1 cellular context compared by ENCODE assay signal in the genomic region with DNA sequence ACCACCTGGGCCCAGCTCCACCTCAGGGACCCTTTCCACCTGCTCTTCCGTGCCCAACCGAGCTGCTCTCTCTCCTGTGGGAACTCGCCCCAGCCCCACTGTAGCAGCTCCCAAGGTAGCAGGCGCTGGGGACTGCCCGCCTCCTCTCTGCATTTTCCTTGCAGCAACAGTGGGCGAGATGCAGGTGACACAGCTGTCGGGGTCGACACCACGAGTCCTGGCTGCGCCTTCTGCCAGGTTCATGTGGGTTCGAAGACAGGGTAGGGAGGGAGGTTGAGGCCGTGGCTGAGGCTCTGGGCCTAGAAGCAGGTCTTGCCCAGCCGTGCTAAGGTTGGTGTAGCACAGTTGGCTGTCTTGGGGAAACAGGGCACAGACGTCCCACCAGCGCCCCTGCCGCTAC.
TF ChIP-seq lines count a peak whose summit lies in the region.

No MANE protein-coding gene starts in this region.

TF ChIP-seq in H1, 55 proteins besides CTCF, POLR2A, EP300 and RAD21 (continued from another document):
- TF ChIP-seq RNF2 (IDR thresholded peaks at IDR 0.05; ENCODE audit: borderline replicate concordance, low read depth, low read length, missing control alignments, poor library complexity, severe bottlenecking) (no peak), NRF1 (IDR thresholded peaks at IDR 0.05; ENCODE audit: low read depth, low read length) (no peak), GTF2F1 (IDR thresholded peaks at IDR 0.05; ENCODE audit: borderline replicate concordance, low read depth, low read length) (no peak), RXRA (IDR thresholded peaks at IDR 0.05; ENCODE audit: insufficient read depth, low read depth, low read length) (no peak), BACH1 (IDR thresholded peaks at IDR 0.05; ENCODE audit: low read length) (no peak), RFX5 (IDR thresholded peaks at IDR 0.05; ENCODE audit: borderline replicate concordance, low read depth, low read length) (no peak), BRCA1 (IDR thresholded peaks at IDR 0.05; ENCODE audit: low read depth, low read length) (no peak), JUND (IDR thresholded peaks at IDR 0.05; ENCODE audit: low read length) (no peak)
